23 cellular contexts compared by ENCODE assay signal in genomic region chr3:76051145-76051544, GRCh38.
"Had no signal": no experiment of that assay in that cellular context is flagged by ENCODE, and none has a peak within 500 bp of the region (broad histone marks: within the 10 kb centered on the region; RNA-seq: fewer than 3 reads in every experiment).

No MANE protein-coding gene starts in this region.

- ATAC-seq: activated T-helper 17 cell treated with anti-CD3 and anti-CD28 coated beads, Interleukin-2, amount 50 U/mL, for 72 hours; mucosa of descending colon; sciatic nerve; stimulated activated effector memory CD8-positive, alpha-beta T cell treated with anti-CD3 and anti-CD28 coated beads, Interleukin-12 subunit alpha, Interleukin-12 subunit beta, amount 100 ng/mL, for 72 hours had no signal

- DNase-seq: activated CD4-positive, alpha-beta memory T cell treated with anti-CD3 and anti-CD28 coated beads, Interleukin-2, amount 10 ng/mL, durations not matched to agents 7 days and 5 days; activated CD4-positive, alpha-beta T cell treated with anti-CD3 and anti-CD28 coated beads for 1 hour; activated CD4-positive, alpha-beta T cell treated with anti-CD3 and anti-CD28 coated beads, Interleukin-2, amount 10 ng/mL, durations not matched to agents 7 days and 5 days; activated CD8-positive, alpha-beta memory T cell treated with anti-CD3 and anti-CD28 coated beads, Interleukin-2, amount 50 U/mL, for 48 hours; activated gamma-delta T cell treated with Interleukin-2 at 50 U/mL for 16 hours; activated naive CD4-positive, alpha-beta T cell treated with anti-CD3 and anti-CD28 coated beads, Interleukin-2, amount 50 U/mL, for 16 hours; activated T-cell treated with anti-CD3 and anti-CD28 coated beads, Interleukin-2, amount 50 U/mL, for 24 hours; amygdala; colonic mucosa; effector CD8-positive, alpha-beta T cell; erythroblast; foreskin fibroblast; left ventricle myocardium inferior; mucosa of descending colon; nephron progenitor cell; stimulated activated CD4-positive, alpha-beta T cell treated with anti-CD3 and anti-CD28 coated beads, Interleukin-4, amount 100 ng/mL, for 24 hours; T-helper 2 cell had no signal

- H3K27ac ChIP-seq: colonic mucosa, left ventricle myocardium inferior, neutrophil, skin epidermis, thoracic aorta had no signal
